8 cellular contexts compared by ENCODE assay signal in genomic region chr22:35961480-35961902, GRCh38.
DNase-seq lines count a peak whose midpoint lies in the region; ATAC-seq and TF ChIP-seq lines count a peak whose summit lies in the region.

No MANE protein-coding gene starts in this region.

- H3K4me3 ChIP-seq in AG04450 (ENCODE audit: low read depth, low read length), result peak overlapping the region; percentile 17
- no peak overlapping the region for H3K4me3 ChIP-seq in mesendoderm (ENCODE audit: low read length)

- H3K27me3 ChIP-seq in AG04450 (ENCODE audit: control insufficient read depth, insufficient read depth, low read length), result no peaks in the 10 kb centered on the region
- no peaks in the 10 kb centered on the region for H3K27me3 ChIP-seq in mesendoderm (ENCODE audit: insufficient read depth, low read length, poor library complexity)

- H3K18ac ChIP-seq in mesendoderm (ENCODE audit: low read length), result no peak overlapping the region

- no peak for ATAC-seq in GM21390 (IDR thresholded peaks at IDR 0.05; ENCODE audit: unreplicated experiment)
- no peak for ATAC-seq in HG02840 (IDR thresholded peaks at IDR 0.05; ENCODE audit: low FRiP score, unreplicated experiment)

- H3K27me3 Mint-ChIP-seq in endothelial cell (ENCODE audit: unreplicated experiment), result peaks cover 12% of the 10 kb centered on the region
- peaks cover 18% of the 10 kb centered on the region for H3K27me3 Mint-ChIP-seq in activated CD4-positive, alpha-beta memory T cell treated with anti-CD3 and anti-CD28 coated beads, Interleukin-2, amount 10 ng/mL, durations not matched to agents 7 days and 5 days

- H4K5ac ChIP-seq in mesendoderm (ENCODE audit: low read length), result no peak overlapping the region

- H3K9me3 Mint-ChIP-seq in endothelial cell (ENCODE audit: unreplicated experiment), result no peaks in the 10 kb centered on the region
- no peaks in the 10 kb centered on the region for H3K9me3 Mint-ChIP-seq in activated CD4-positive, alpha-beta memory T cell treated with anti-CD3 and anti-CD28 coated beads, Interleukin-2, amount 10 ng/mL, durations not matched to agents 7 days and 5 days

- peaks cover 55% of the 10 kb centered on the region for H3K4me1 Mint-ChIP-seq in endothelial cell (ENCODE audit: unreplicated experiment)
- no peaks in the 10 kb centered on the region for H3K4me1 Mint-ChIP-seq in activated CD4-positive, alpha-beta memory T cell treated with anti-CD3 and anti-CD28 coated beads, Interleukin-2, amount 10 ng/mL, durations not matched to agents 7 days and 5 days

- H4K8ac ChIP-seq in mesendoderm (ENCODE audit: low read depth, low read length), result no peak overlapping the region

- peaks cover 2% of the 10 kb centered on the region for H3K4me1 ChIP-seq in mesendoderm (ENCODE audit: control insufficient read depth, low read depth, low read length)

- peaks cover 22% of the 10 kb centered on the region for H3K79me2 ChIP-seq in mesendoderm (ENCODE audit: control insufficient read depth, insufficient read depth, low read length)

- H2BK15ac ChIP-seq in mesendoderm (replicated peaks; ENCODE audit: low read depth), result no peak overlapping the region

- H3K9me3 ChIP-seq in AG04450 (ENCODE audit: control insufficient read depth, insufficient read depth, low read length), result no peaks in the 10 kb centered on the region

- H3K27ac ChIP-seq in AG04450 (ENCODE audit: low read depth, low read length), result peak overlapping the region; percentile 59
- H3K27ac ChIP-seq in mesendoderm (ENCODE audit: low read depth, low read length), result peak overlapping the region; percentile 64

- POLR2A ChIA-PET in AG04450 (lab: Yijun Ruan, JAX), result interaction anchor here (0.8 to 1.1 kb wide), 2 partner anchors 16 to 67 kb away, joined by 5 to 7 read pairs; partner anchors contain the start of gene RBFOX2
- POLR2A ChIA-PET in activated CD4-positive, alpha-beta memory T cell treated with anti-CD3 and anti-CD28 coated beads, Interleukin-2, amount 10 ng/mL, durations not matched to agents 7 days and 5 days (lab: Charles Lee), result no interaction called here

- H3K9ac ChIP-seq in mesendoderm (ENCODE audit: low read length), result no peak overlapping the region

- H3K4ac ChIP-seq in mesendoderm (ENCODE audit: low read depth, low read length), result no peak overlapping the region

- H2BK120ac ChIP-seq in mesendoderm (ENCODE audit: low read depth, low read length), result no peak overlapping the region

- no peaks in the 10 kb centered on the region for H3K36me3 Mint-ChIP-seq in endothelial cell (ENCODE audit: low read depth, unreplicated experiment)
- no peaks in the 10 kb centered on the region for H3K36me3 Mint-ChIP-seq in activated CD4-positive, alpha-beta memory T cell treated with anti-CD3 and anti-CD28 coated beads, Interleukin-2, amount 10 ng/mL, durations not matched to agents 7 days and 5 days (ENCODE audit: low read depth)

- H2AK5ac ChIP-seq in mesendoderm (ENCODE audit: low read length), result no peak overlapping the region

- H3K27ac Mint-ChIP-seq in endothelial cell (ENCODE audit: unreplicated experiment), result peak overlapping the region; percentile 99
- no peak overlapping the region for H3K27ac Mint-ChIP-seq in activated CD4-positive, alpha-beta memory T cell treated with anti-CD3 and anti-CD28 coated beads, Interleukin-2, amount 10 ng/mL, durations not matched to agents 7 days and 5 days

- DNase-seq in AG04450 (ENCODE audit: low read depth, low spot score), result peak; percentile 55
- peak; percentile 56 for DNase-seq in NCI-H146 treated with DMSO at 0.1 percent for 48 hours (lab: John Stamatoyannopoulos, UW; ENCODE audit: unreplicated experiment)
- DNase-seq in endothelial cell (ENCODE audit: low spot score), result peak; percentile 62
- peak; percentile 99 for DNase-seq in mesendoderm
- no peak for DNase-seq in activated CD4-positive, alpha-beta memory T cell treated with anti-CD3 and anti-CD28 coated beads, Interleukin-2, amount 10 ng/mL, durations not matched to agents 7 days and 5 days
- no peak for DNase-seq in OCI-M1 (lab: John Stamatoyannopoulos, UW)

- no peak overlapping the region for H3K4me2 ChIP-seq in mesendoderm (ENCODE audit: low read length)

- H2BK5ac ChIP-seq in mesendoderm (ENCODE audit: low read length), result no peak overlapping the region

- CTCF ChIA-PET in AG04450 (lab: Charles Lee), result interaction anchor here (1.0 to 3.3 kb wide), 2 partner anchors 82 to 104 kb away, joined by 4 to 19 read pairs; no protein-coding TSS in a partner anchor
- CTCF ChIA-PET in activated CD4-positive, alpha-beta memory T cell treated with anti-CD3 and anti-CD28 coated beads, Interleukin-2, amount 10 ng/mL, durations not matched to agents 7 days and 5 days (lab: Charles Lee), result no interaction called here

- peak overlapping the region; percentile 80 for H3K4me3 Mint-ChIP-seq in endothelial cell (ENCODE audit: unreplicated experiment)
- H3K4me3 Mint-ChIP-seq in activated CD4-positive, alpha-beta memory T cell treated with anti-CD3 and anti-CD28 coated beads, Interleukin-2, amount 10 ng/mL, durations not matched to agents 7 days and 5 days, result no peak overlapping the region

- H3K79me1 ChIP-seq in mesendoderm (ENCODE audit: low read length), result peaks cover 19% of the 10 kb centered on the region

- H3K56ac ChIP-seq in mesendoderm (ENCODE audit: low read length), result no peak overlapping the region

- no peak overlapping the region for H3K23ac ChIP-seq in mesendoderm (ENCODE audit: low read length)

- TF ChIP-seq CTCF in AG04450 (IDR thresholded peaks at IDR 0.05; ENCODE audit: low read depth, low read length), result no peak
- TF ChIP-seq CTCF in endothelial cell (IDR thresholded peaks at IDR 0.05; ENCODE audit: unreplicated experiment), result no peak

- no CpG with 5 or more reads among the region's 3 CpGs for WGBS in mesendoderm (ENCODE audit: extremely low coverage, insufficient coverage, low lambda C conversion rate)

- H3K36me3 ChIP-seq in mesendoderm (ENCODE audit: control insufficient read depth, insufficient read depth, low read length), result no peaks in the 10 kb centered on the region

Comparison
In these comparisons a context has a peak if more than half of its experiments do, and no peak if none do; other contexts are left out.
1. DNase-seq: peak in AG04450 (single experiment), NCI-H146 treated with DMSO at 0.1 percent for 48 hours (single experiment), endothelial cell (single experiment) and mesendoderm (single experiment); none in activated CD4-positive, alpha-beta memory T cell treated with anti-CD3 and anti-CD28 coated beads, Interleukin-2, amount 10 ng/mL, durations not matched to agents 7 days and 5 days (single experiment) and OCI-M1 (single experiment).